Comparison of ENCODE assay signal across 25 cellular contexts in genomic region chr11:27371490-27371889, GRCh38.
"Had no signal": no experiment of that assay in that cellular context is flagged by ENCODE, and none has a peak within 500 bp of the region (broad histone marks: within the 10 kb centered on the region; RNA-seq: fewer than 3 reads in every experiment).

No MANE protein-coding gene starts in this region.

- ATAC-seq: effector memory CD8-positive, alpha-beta T cell; left lobe of liver; natural killer cell; stimulated activated effector memory CD8-positive, alpha-beta T cell treated with anti-CD3 and anti-CD28 coated beads, Interleukin-12 subunit alpha, Interleukin-12 subunit beta, amount 100 ng/mL, for 72 hours had no signal

- H3K27me3 Mint-ChIP-seq: effector memory CD8-positive, alpha-beta T cell; memory B cell had no signal

- H3K9me3 Mint-ChIP-seq: effector memory CD8-positive, alpha-beta T cell; memory B cell; natural killer cell; neural crest cell; stimulated activated effector memory CD8-positive, alpha-beta T cell treated with anti-CD3 and anti-CD28 coated beads, Interleukin-12 subunit alpha, Interleukin-12 subunit beta, amount 100 ng/mL, for 72 hours had no signal

- H3K4me3 Mint-ChIP-seq: effector memory CD8-positive, alpha-beta T cell; memory B cell; natural killer cell; neural crest cell; stimulated activated effector memory CD8-positive, alpha-beta T cell treated with anti-CD3 and anti-CD28 coated beads, Interleukin-12 subunit alpha, Interleukin-12 subunit beta, amount 100 ng/mL, for 72 hours had no signal

- H3K27ac Mint-ChIP-seq: effector memory CD8-positive, alpha-beta T cell; memory B cell; natural killer cell; stimulated activated effector memory CD8-positive, alpha-beta T cell treated with anti-CD3 and anti-CD28 coated beads, Interleukin-12 subunit alpha, Interleukin-12 subunit beta, amount 100 ng/mL, for 72 hours had no signal

- H3K4me1 Mint-ChIP-seq: memory B cell; natural killer cell; neural crest cell; stimulated activated effector memory CD8-positive, alpha-beta T cell treated with anti-CD3 and anti-CD28 coated beads, Interleukin-12 subunit alpha, Interleukin-12 subunit beta, amount 100 ng/mL, for 72 hours had no signal

- DNase-seq: cortex of kidney; effector memory CD8-positive, alpha-beta T cell; esophagus squamous epithelium; foreskin melanocyte; glutamatergic neuron; kidney; natural killer cell; sigmoid colon; stimulated activated CD4-positive, alpha-beta T cell treated with anti-CD3 and anti-CD28 coated beads, Interleukin-2, amount 100 ng/mL, for 24 hours; stimulated activated CD4-positive, alpha-beta T cell treated with anti-CD3 and anti-CD28 coated beads, Interleukin-4, amount 100 ng/mL, for 24 hours; stimulated activated naive CD4-positive, alpha-beta T cell treated with Interleukin-2 at 50 U/mL for 16 hours; stomach; thyroid gland; trophoblast cell had no signal

- H3K27ac ChIP-seq: esophagus squamous epithelium, neutrophil, parathyroid adenoma, prostate gland, right atrium auricular region, thyroid gland, vagina had no signal

- H3K4me3 ChIP-seq: esophagus squamous epithelium, lung, prostate gland, right atrium auricular region, sigmoid colon, stomach, thyroid gland, vagina had no signal

- H2AFZ ChIP-seq: parathyroid adenoma had no signal

- H3K79me2 ChIP-seq: parathyroid adenoma had no signal

- H3K27me3 ChIP-seq: esophagus squamous epithelium, neutrophil, right atrium auricular region, sigmoid colon, stomach, thyroid gland, vagina had no signal

- H3K9ac ChIP-seq: parathyroid adenoma had no signal

- H3K36me3 Mint-ChIP-seq: natural killer cell; stimulated activated effector memory CD8-positive, alpha-beta T cell treated with anti-CD3 and anti-CD28 coated beads, Interleukin-12 subunit alpha, Interleukin-12 subunit beta, amount 100 ng/mL, for 72 hours had no signal

- H3K9me3 ChIP-seq: esophagus squamous epithelium, neutrophil, prostate gland, right atrium auricular region, sigmoid colon, stomach, thyroid gland, vagina had no signal

- H3K36me3 ChIP-seq: neutrophil, prostate gland had no signal

- H3K4me1 ChIP-seq: esophagus squamous epithelium, parathyroid adenoma, prostate gland, right atrium auricular region, thyroid gland, vagina had no signal

- FAIRE-seq: endometrium, kidney had no signal
